In the genomic region with DNA sequence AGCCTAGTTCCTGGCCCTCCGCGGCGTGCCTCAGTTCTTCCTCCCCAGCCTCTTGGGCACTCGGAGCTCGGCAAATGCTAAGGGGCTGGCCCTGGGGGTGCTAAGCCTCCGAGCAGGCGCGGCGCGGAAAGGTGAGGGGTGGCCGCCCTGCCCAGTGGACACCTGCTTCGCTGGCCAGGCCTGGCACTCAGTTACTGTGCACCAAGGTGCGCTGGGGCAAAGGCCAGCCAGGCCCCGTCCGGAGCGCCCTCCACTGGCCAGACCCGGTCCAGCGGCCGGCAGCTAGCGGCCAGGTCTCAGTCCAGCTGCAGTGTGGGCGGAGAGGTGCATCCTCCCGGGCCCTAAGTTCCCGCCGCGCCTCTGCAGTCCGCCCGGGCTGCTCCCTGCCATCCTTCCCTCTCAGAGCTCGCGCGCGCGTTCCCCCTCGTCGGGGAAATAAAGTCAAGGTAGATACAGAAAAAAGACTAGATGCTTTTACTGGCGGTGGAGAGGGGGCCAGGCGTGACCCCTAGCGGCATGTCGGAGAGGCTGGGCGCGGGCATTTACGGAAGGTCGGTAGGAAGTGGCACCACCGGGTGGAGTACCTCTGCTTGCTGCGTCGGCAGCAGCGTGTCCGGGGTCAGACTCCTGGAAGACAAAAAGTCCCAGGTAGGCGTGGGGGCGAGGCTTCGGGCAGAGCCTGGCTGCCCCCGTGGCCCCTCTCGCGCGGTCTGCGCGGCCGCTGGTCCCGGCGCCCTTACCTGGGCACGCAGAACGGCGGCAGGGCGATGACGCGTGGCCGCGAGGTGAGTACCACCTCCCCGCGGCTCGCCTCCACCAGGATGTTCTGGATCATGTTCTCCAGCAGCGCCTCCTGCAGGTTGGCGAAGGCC, we compare ENCODE assay signal across 8 cellular contexts. TPM values are rescaled to one million over a fixed set of nuclear protein-coding genes. Genes with fewer than 3 reads are reported as not detected.
DNase-seq lines count a peak whose midpoint lies in the region; ATAC-seq lines count a peak whose summit lies in the region.

No MANE protein-coding gene starts in this region.

- no peak overlapping the region for H3K4me3 ChIP-seq in right cardiac atrium (ENCODE audit: low read length)

- DNase-seq in DMS 273 (lab: John Stamatoyannopoulos, UW; ENCODE audit: unreplicated experiment): peak; percentile 74
- DNase-seq in DMS 273 treated with DMSO at 0.1 percent for 48 hours (lab: John Stamatoyannopoulos, UW): no peak
- peak; percentile 82 for DNase-seq in NCI-H345 (lab: John Stamatoyannopoulos, UW)
- peak; percentile 63 for DNase-seq in activated naive CD4-positive, alpha-beta T cell treated with anti-CD3 and anti-CD28 coated beads, Interleukin-2, amount 10 ng/mL, durations not matched to agents 7 days and 5 days
- peak in 2 of 3 donors; percentile 68 to 74 for DNase-seq in right cardiac atrium
- peak; percentile 59 to 75 for DNase-seq in stimulated activated CD4-positive, alpha-beta T cell treated with anti-CD3 and anti-CD28 coated beads, Interleukin-2, amount 100 ng/mL, for 24 hours

- WGBS in right cardiac atrium: 1% methylated on average over 72 of the region's 72 CpGs

- intact Hi-C loops in right cardiac atrium (cut with DNase I): no loop called here

- no peak overlapping the region for H3K27ac Mint-ChIP-seq in activated naive CD4-positive, alpha-beta T cell treated with anti-CD3 and anti-CD28 coated beads, Interleukin-2, amount 10 ng/mL, durations not matched to agents 7 days and 5 days

- CTCF ChIA-PET in activated naive CD4-positive, alpha-beta T cell treated with anti-CD3 and anti-CD28 coated beads, Interleukin-2, amount 10 ng/mL, durations not matched to agents 7 days and 5 days (lab: Charles Lee): interaction anchor here (0.7 to 1.1 kb wide), 4 partner anchors 17 to 27 kb away, joined by 3 to 4 read pairs (median 3); no protein-coding TSS in a partner anchor

- no peaks in the 10 kb centered on the region for H3K9me3 Mint-ChIP-seq in activated naive CD4-positive, alpha-beta T cell treated with anti-CD3 and anti-CD28 coated beads, Interleukin-2, amount 10 ng/mL, durations not matched to agents 7 days and 5 days

- H3K27me3 ChIP-seq in right cardiac atrium (ENCODE audit: control insufficient read depth, insufficient read depth): no peaks in the 10 kb centered on the region

- peaks cover 100% of the 10 kb centered on the region for H3K27me3 Mint-ChIP-seq in activated naive CD4-positive, alpha-beta T cell treated with anti-CD3 and anti-CD28 coated beads, Interleukin-2, amount 10 ng/mL, durations not matched to agents 7 days and 5 days

- H3K4me1 ChIP-seq in right cardiac atrium (ENCODE audit: control insufficient read depth, insufficient read depth, low read length): peaks cover 2% of the 10 kb centered on the region

- ATAC-seq in right cardiac atrium: peak; percentile 9 to 38
- ATAC-seq in GM21825 (IDR thresholded peaks at IDR 0.05; ENCODE audit: unreplicated experiment): no peak
- ATAC-seq in HG03039 (IDR thresholded peaks at IDR 0.05; ENCODE audit: unreplicated experiment): no peak

- no peaks in the 10 kb centered on the region for H3K9me3 ChIP-seq in right cardiac atrium (ENCODE audit: control insufficient read depth, low read length)

- no peaks in the 10 kb centered on the region for H3K36me3 Mint-ChIP-seq in activated naive CD4-positive, alpha-beta T cell treated with anti-CD3 and anti-CD28 coated beads, Interleukin-2, amount 10 ng/mL, durations not matched to agents 7 days and 5 days

- H3K4me1 Mint-ChIP-seq in activated naive CD4-positive, alpha-beta T cell treated with anti-CD3 and anti-CD28 coated beads, Interleukin-2, amount 10 ng/mL, durations not matched to agents 7 days and 5 days: peaks cover 6% of the 10 kb centered on the region

- no peak overlapping the region for H3K27ac ChIP-seq in right cardiac atrium (ENCODE audit: low read length)

- peak overlapping the region; percentile 35 for H3K4me3 Mint-ChIP-seq in activated naive CD4-positive, alpha-beta T cell treated with anti-CD3 and anti-CD28 coated beads, Interleukin-2, amount 10 ng/mL, durations not matched to agents 7 days and 5 days

RNA-seq across cellular contexts. Expression of gene CRYBA2, which starts 9.4 kb away (rescaled TPM):
- not detected for total RNA-seq in right cardiac atrium
- not detected for polyA plus RNA-seq in right cardiac atrium

RNA-seq across cellular contexts. Expression of gene FEV, which starts 17.6 kb away (rescaled TPM):
- total RNA-seq in right cardiac atrium: not detected
- polyA plus RNA-seq in right cardiac atrium: not detected

RNA-seq across cellular contexts. Expression of gene CFAP65, which starts 38.7 kb away (rescaled TPM):
- not detected for total RNA-seq in right cardiac atrium
- polyA plus RNA-seq in right cardiac atrium: not detected

RNA-seq across cellular contexts. Expression of gene CDK5R2, which starts 43.2 kb away (rescaled TPM):
- not detected for total RNA-seq in right cardiac atrium
- 0.09 TPM for polyA plus RNA-seq in right cardiac atrium

RNA-seq across cellular contexts. Expression of gene IHH, which starts 58.1 kb away (rescaled TPM):
- not detected for total RNA-seq in right cardiac atrium
- 0.05 TPM for polyA plus RNA-seq in right cardiac atrium

Comparison
In these comparisons a context has a peak if more than half of its experiments do, and no peak if none do; other contexts are left out.
1. ATAC-seq: peak in right cardiac atrium (2 of 2); none in GM21825 (single experiment) and HG03039 (single experiment).